In the genomic region with DNA sequence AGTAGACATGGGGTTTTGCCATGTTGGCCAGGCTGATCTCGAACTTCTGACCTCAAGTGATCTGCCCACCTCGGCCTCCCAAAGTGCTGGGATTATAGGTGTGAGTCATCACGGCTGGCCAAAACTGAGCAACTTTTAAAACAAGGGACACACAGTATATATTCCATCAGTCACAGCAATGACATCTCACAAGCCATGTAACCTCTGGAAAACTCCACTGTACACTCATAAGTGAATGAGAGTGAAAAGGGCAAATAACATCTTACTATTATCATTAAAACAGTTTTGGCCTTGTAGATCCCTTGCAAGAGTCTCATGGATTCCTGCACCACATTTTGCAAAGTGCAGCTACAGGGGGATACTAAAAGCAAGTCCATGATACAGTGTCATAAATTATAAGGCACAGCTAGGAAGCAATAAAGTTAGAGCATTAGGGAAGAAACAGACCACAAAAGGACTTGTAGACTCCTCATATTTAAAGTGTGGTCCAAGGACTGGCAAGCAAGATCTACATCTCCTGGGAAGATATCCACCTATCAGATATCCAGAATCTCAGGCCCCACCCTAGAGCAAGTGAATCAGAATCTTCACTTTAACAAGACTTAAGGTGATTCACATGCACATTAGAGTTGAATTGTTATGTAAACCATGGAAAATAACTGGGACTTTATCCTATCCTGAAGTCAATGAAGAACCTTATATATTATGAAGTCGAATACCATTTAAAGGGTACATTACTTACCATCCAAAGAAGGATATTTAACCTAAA, we compare ENCODE assay signal across 20 cellular contexts. TPM values are rescaled to one million over a fixed set of nuclear protein-coding genes. Genes with fewer than 3 reads are reported as not detected.
DNase-seq lines count a peak whose midpoint lies in the region; ATAC-seq and TF ChIP-seq lines count a peak whose summit lies in the region.
"Had no signal": no experiment of that assay in that cellular context is flagged by ENCODE, and none has a peak within 500 bp of the region (broad histone marks: within the 10 kb centered on the region; RNA-seq: fewer than 3 reads in every experiment).

No MANE protein-coding gene starts in this region.

- peak overlapping the region; percentile 90 for H3K27ac Mint-ChIP-seq in GM23338
- H3K27ac Mint-ChIP-seq: activated CD4-positive, alpha-beta T cell treated with anti-CD3 and anti-CD28 coated beads for 36 hours had no signal

- peaks cover 35% of the 10 kb centered on the region for H3K4me1 Mint-ChIP-seq in GM23338

- ATAC-seq in GM23338 = peak; percentile 95
- ATAC-seq in GM18517 (IDR thresholded peaks at IDR 0.05; ENCODE audit: unreplicated experiment) = no peak
- ATAC-seq: activated CD4-positive, alpha-beta T cell treated with anti-CD3 and anti-CD28 coated beads for 36 hours; gastrocnemius medialis had no signal

- H4K20me1 ChIP-seq in GM23338 (replicated peaks; ENCODE audit: insufficient read depth) = peaks cover 4% of the 10 kb centered on the region; the same call in 1 of the 2 replicates
- no peaks in the 10 kb centered on the region for H4K20me1 ChIP-seq in Karpas-422 (ENCODE audit: insufficient read depth, low read depth, low read length)

- DNase-seq in GM23338 (ENCODE audit: low spot score) (peak; percentile 88), NCI-H226 (peak; percentile 64), epithelial cell of esophagus (ENCODE audit: low read depth) (peak; percentile 55), mesendoderm (peak; percentile 38), Karpas-422 (no peak), stomach (no peak)
- DNase-seq in stimulated activated CD4-positive, alpha-beta T cell treated with anti-CD3 and anti-CD28 coated beads, Interleukin-12 subunit alpha, Interleukin-12 subunit beta, amount 100 ng/mL, for 4 hours = no peak
- DNase-seq: activated CD4-positive, alpha-beta T cell treated with anti-CD3 and anti-CD28 coated beads for 36 hours; activated naive CD4-positive, alpha-beta T cell treated with anti-CD3 and anti-CD28 coated beads, Interleukin-2, amount 50 U/mL, for 16 hours; BE2C; gastrocnemius medialis; GOT3; islet precursor cell; NCI-H1930; ovary; RPMI8226; stimulated activated naive CD4-positive, alpha-beta T cell; T-helper 2 cell had no signal

- H3K23ac ChIP-seq in mesendoderm (ENCODE audit: low read length) = no peak overlapping the region

- H3K4ac ChIP-seq in mesendoderm (ENCODE audit: low read depth, low read length) = no peak overlapping the region

- H3K79me1 ChIP-seq in mesendoderm (ENCODE audit: low read length) = peaks cover 6% of the 10 kb centered on the region

- no peak overlapping the region for H2BK120ac ChIP-seq in mesendoderm (ENCODE audit: low read depth, low read length)

- no peak for TF ChIP-seq POLR2A in stomach (IDR thresholded peaks at IDR 0.05)

- H2AFZ ChIP-seq in GM23338 = no peak overlapping the region
- H2AFZ ChIP-seq in Karpas-422 (ENCODE audit: low read length) = no peak overlapping the region

- H3K9me3 Mint-ChIP-seq in GM23338 = no peaks in the 10 kb centered on the region

- H2BK5ac ChIP-seq in mesendoderm (ENCODE audit: low read length) = no peak overlapping the region

- no peak for TF ChIP-seq CTCF in GM23338 (conservative IDR thresholded peaks at IDR 0.05; ENCODE audit: low read depth in 2 of 2)
- TF ChIP-seq CTCF in epithelial cell of esophagus (IDR thresholded peaks at IDR 0.05; ENCODE audit: insufficient read depth, low read depth, low read length, missing control alignments) = no peak
- TF ChIP-seq CTCF in stomach (IDR thresholded peaks at IDR 0.05) = no peak

- no peak for TF ChIP-seq EP300 in stomach (IDR thresholded peaks at IDR 0.05)

- no peak overlapping the region for H2BK15ac ChIP-seq in mesendoderm (replicated peaks; ENCODE audit: low read depth)

- no peak overlapping the region for H3K56ac ChIP-seq in mesendoderm (ENCODE audit: low read length)

- H3K27me3 ChIP-seq in GM23338 (ENCODE audit: insufficient read depth) = no peaks in the 10 kb centered on the region
- H3K27me3 ChIP-seq in mesendoderm (ENCODE audit: insufficient read depth, low read length, poor library complexity) = no peaks in the 10 kb centered on the region
- H3K27me3 ChIP-seq in Karpas-422 (ENCODE audit: low read length) = no peaks in the 10 kb centered on the region
- no peaks in the 10 kb centered on the region for H3K27me3 ChIP-seq in stomach
- H3K27me3 ChIP-seq: BE2C, gastrocnemius medialis, ovary had no signal

- H3F3A ChIP-seq in GM23338 (replicated peaks; ENCODE audit: low read depth) = no peaks in the 10 kb centered on the region

- H3K4me1 ChIP-seq in GM23338 (ENCODE audit: insufficient read depth) (peaks cover 40% of the 10 kb centered on the region), mesendoderm (ENCODE audit: control insufficient read depth, low read depth, low read length) (no peaks in the 10 kb centered on the region), Karpas-422 (ENCODE audit: low read length) (peaks cover 31% of the 10 kb centered on the region), stomach (peaks cover 0 to 18% (median 10%) of the 10 kb centered on the region in 4 donors)
- H3K4me1 ChIP-seq: BE2C had no signal

- H3K27me3 Mint-ChIP-seq in GM23338 (ENCODE audit: insufficient read depth, low read depth, poor library complexity) = peaks cover 2% of the 10 kb centered on the region
- H3K27me3 Mint-ChIP-seq: activated CD4-positive, alpha-beta T cell treated with anti-CD3 and anti-CD28 coated beads for 36 hours had no signal

- no peak overlapping the region for H4K8ac ChIP-seq in mesendoderm (ENCODE audit: low read depth, low read length)

- no peak overlapping the region for H3K18ac ChIP-seq in mesendoderm (ENCODE audit: low read length)

- no peak overlapping the region for H2AK5ac ChIP-seq in mesendoderm (ENCODE audit: low read length)

- H3K79me2 ChIP-seq in GM23338 (replicated peaks; ENCODE audit: insufficient read depth) (peaks cover 76% of the 10 kb centered on the region), mesendoderm (ENCODE audit: control insufficient read depth, insufficient read depth, low read length) (peaks cover 27% of the 10 kb centered on the region), Karpas-422 (ENCODE audit: low read length) (peaks cover 52% of the 10 kb centered on the region)

- intact Hi-C loops in stomach (cut with DNase I; ENCODE audit: low total_unique reads) = no loop called here

- H3K4me2 ChIP-seq in GM23338 (peak overlapping the region; percentile 39), mesendoderm (ENCODE audit: low read length) (no peak overlapping the region), Karpas-422 (ENCODE audit: low read depth, low read length, poor library complexity, severe bottlenecking) (no peak overlapping the region)

- peaks cover 4% of the 10 kb centered on the region; the same call in 1 of the 2 replicates for H3K9me2 ChIP-seq in GM23338 (ENCODE audit: insufficient read depth)
- no peaks in the 10 kb centered on the region for H3K9me2 ChIP-seq in Karpas-422 (replicated peaks; ENCODE audit: insufficient read depth, low read length)

- peaks cover 20% of the 10 kb centered on the region; the same call in 2 of the 3 replicates for H3K36me3 Mint-ChIP-seq in GM23338 (ENCODE audit: low read depth)

- H3K9me3 ChIP-seq in Karpas-422 (ENCODE audit: low read length) (no peaks in the 10 kb centered on the region), stomach (no peaks in the 10 kb centered on the region)
- H3K9me3 ChIP-seq: BE2C, gastrocnemius medialis, ovary had no signal

- H3K4me3 ChIP-seq in GM23338 (peak overlapping the region; percentile 13; the same call in 1 of the 2 replicates), epithelial cell of esophagus (ENCODE audit: low read length) (no peak overlapping the region), mesendoderm (ENCODE audit: low read length) (no peak overlapping the region), Karpas-422 (ENCODE audit: low read length) (no peak overlapping the region), stomach (no peak overlapping the region)
- H3K4me3 ChIP-seq: gastrocnemius medialis, ovary, skin epidermis had no signal

- no CpG with 5 or more reads among the region's 4 CpGs for WGBS in mesendoderm (ENCODE audit: extremely low coverage, insufficient coverage, low lambda C conversion rate)
- 80 to 90% (median 88%) methylated on average over 4 of the region's 4 CpGs for WGBS in stomach, 5 donors

- H3K36me3 ChIP-seq in GM23338 (ENCODE audit: insufficient read depth) (no peaks in the 10 kb centered on the region), mesendoderm (ENCODE audit: control insufficient read depth, insufficient read depth, low read length) (peaks cover 1% of the 10 kb centered on the region), Karpas-422 (ENCODE audit: insufficient read depth, low read length) (peaks cover 6% of the 10 kb centered on the region; the same call in 1 of the 2 replicates), stomach (peaks cover 0 to 17% (median 9%) of the 10 kb centered on the region in 4 donors)
- H3K36me3 ChIP-seq: BE2C, ovary had no signal

- H3K27ac ChIP-seq in GM23338 (ENCODE audit: low read depth) = peak overlapping the region; percentile 80
- no peak overlapping the region for H3K27ac ChIP-seq in mesendoderm (ENCODE audit: low read depth, low read length)
- H3K27ac ChIP-seq in Karpas-422 (ENCODE audit: low read length) = no peak overlapping the region
- H3K27ac ChIP-seq in stomach = no peak overlapping the region
- H3K27ac ChIP-seq: gastrocnemius medialis, ovary, skin epidermis had no signal

- no peak overlapping the region for H4K5ac ChIP-seq in mesendoderm (ENCODE audit: low read length)

- H3K4me3 Mint-ChIP-seq in GM23338 = peak overlapping the region; percentile 54
- H3K4me3 Mint-ChIP-seq: activated CD4-positive, alpha-beta T cell treated with anti-CD3 and anti-CD28 coated beads for 36 hours had no signal

- H3K9ac ChIP-seq in mesendoderm (ENCODE audit: low read length) (no peak overlapping the region), Karpas-422 (ENCODE audit: low read length) (no peak overlapping the region)

TF ChIP-seq in GM23338, 12 proteins besides CTCF, POLR2A, EP300 and RAD21:
- TF ChIP-seq NANOG (IDR thresholded peaks at IDR 0.05; ENCODE audit: borderline replicate concordance) (peak; percentile 65; the same call in 1 of the 2 replicates), CREB1 (CRISPR knock-in tag; IDR thresholded peaks at IDR 0.05; ENCODE audit: low read depth) (no peak)

RNA-seq across cellular contexts. Expression of gene SMC6, which starts 5.7 kb away (rescaled TPM):
- 43.3 and 53.4 TPM in 2 replicates for total RNA-seq in GM23338 (2014; rRNA removed; shearing (Covaris generic))
- 45.5 and 59.8 TPM in 2 replicates for polyA plus RNA-seq in GM23338 (2016; fragmentation: Nextera tagmentation; extraction: Ambion mirVana)
- polyA plus RNA-seq in mesendoderm (2013, experiment 1 of 2) = 34.0 TPM
- polyA plus RNA-seq in mesendoderm (2013, experiment 2 of 2) = 34.3 TPM
- 28.1 and 44.2 TPM in 2 replicates for total RNA-seq in Karpas-422 (2014; rRNA removed; shearing (Covaris generic); ENCODE audit: low replicate concordance)
- 10 to 100 TPM in 4 of 5 donors, 1 to 10 TPM in 1; 8.8 to 67.4 (median 38.9) TPM for total RNA-seq in stomach
- 1 to 10 TPM; 3.3 to 9.3 (median 4.1) TPM for polyA plus RNA-seq in stomach

RNA-seq across cellular contexts. Expression of gene GEN1, which starts 6.1 kb away (rescaled TPM):
- 25.2 and 43.3 TPM in 2 replicates for total RNA-seq in GM23338 (2014; rRNA removed; shearing (Covaris generic))
- polyA plus RNA-seq in GM23338 (2016; fragmentation: Nextera tagmentation; extraction: Ambion mirVana) (9.8 and 14.2 TPM in 2 replicates), stomach (1 to 10 TPM in 2 of 3 donors, under 1 TPM in 1; 0.81 to 7.3 (median 1.4) TPM)
- polyA plus RNA-seq in mesendoderm (2013, experiment 1 of 2) = 10.4 TPM
- polyA plus RNA-seq in mesendoderm (2013, experiment 2 of 2) = 10.6 TPM
- 125 and 251 TPM in 2 replicates for total RNA-seq in Karpas-422 (2014; rRNA removed; shearing (Covaris generic); ENCODE audit: low replicate concordance)
- 10 to 100 TPM in 3 of 5 donors, 1 to 10 TPM in 1, under 1 TPM in 1; 0.58 to 65.2 (median 10.3) TPM for total RNA-seq in stomach

Comparison
In these comparisons a context has a peak if more than half of its experiments do, and no peak if none do; other contexts are left out.
1. DNase-seq: peak in GM23338 (single experiment), NCI-H226 (single experiment), epithelial cell of esophagus (single experiment) and mesendoderm (single experiment); none in Karpas-422 (single experiment), stimulated activated CD4-positive, alpha-beta T cell treated with anti-CD3 and anti-CD28 coated beads, Interleukin-12 subunit alpha, Interleukin-12 subunit beta, amount 100 ng/mL, for 4 hours (single experiment) and stomach (single experiment).